ENCODE assay signal across 6 cellular contexts in the genomic region with DNA sequence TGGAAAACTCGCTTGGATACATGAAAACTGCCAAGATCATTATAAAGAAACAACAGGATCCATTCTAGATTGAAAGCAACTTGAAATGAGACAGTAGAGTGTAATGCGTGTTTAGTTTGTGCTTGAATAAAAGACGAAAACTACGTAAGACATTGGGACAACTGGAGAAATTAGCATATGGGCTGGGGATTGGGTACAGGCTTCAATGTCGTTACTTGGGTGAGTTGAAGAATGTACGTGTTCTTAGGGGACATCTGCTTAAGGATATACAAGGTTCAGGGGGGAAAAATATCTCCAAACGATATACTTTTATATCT. TPM values are rescaled to one million over a fixed set of nuclear protein-coding genes. Genes with fewer than 3 reads are reported as not detected.
A peak's percentile ranks its signal among the peaks of the same experiment; 100 is the strongest.
DNase-seq lines count a peak whose midpoint lies in the region; ATAC-seq lines count a peak whose summit lies in the region.

No MANE protein-coding gene starts in this region.

- peaks cover 74% of the 10 kb centered on the region for H3K36me3 Mint-ChIP-seq in activated naive CD8-positive, alpha-beta T cell treated with anti-CD3 and anti-CD28 coated beads, Interleukin-2, amount 10 ng/mL, durations not matched to agents 7 days and 5 days

- H3K4me1 Mint-ChIP-seq in activated naive CD8-positive, alpha-beta T cell treated with anti-CD3 and anti-CD28 coated beads, Interleukin-2, amount 10 ng/mL, durations not matched to agents 7 days and 5 days = peaks cover 30% of the 10 kb centered on the region

- no peaks in the 10 kb centered on the region for H3K9me3 ChIP-seq in mucosa of stomach (ENCODE audit: control insufficient read depth, low read length)

- H3K4me1 ChIP-seq in mucosa of stomach (ENCODE audit: control insufficient read depth, insufficient read depth, low read length) = peaks cover 4% of the 10 kb centered on the region

- H3K9me3 Mint-ChIP-seq in activated naive CD8-positive, alpha-beta T cell treated with anti-CD3 and anti-CD28 coated beads, Interleukin-2, amount 10 ng/mL, durations not matched to agents 7 days and 5 days = peaks cover 7% of the 10 kb centered on the region

- no peaks in the 10 kb centered on the region for H3K27me3 ChIP-seq in mucosa of stomach (ENCODE audit: control insufficient read depth, insufficient read depth, low read length)

- H3K4me3 ChIP-seq in mucosa of stomach (ENCODE audit: low read length) = peak overlapping the region; percentile 94

- POLR2A ChIA-PET in activated naive CD8-positive, alpha-beta T cell treated with anti-CD3 and anti-CD28 coated beads, Interleukin-2, amount 10 ng/mL, durations not matched to agents 7 days and 5 days (lab: Charles Lee) = interaction anchor here (0.6 to 1.5 kb wide), 7 partner anchors 16 to 135 kb away, joined by 3 to 7 read pairs (median 3); partner anchors contain the start of genes ZNF132, ZNF274 and ZSCAN22

- peak; percentile 1 for ATAC-seq in GM21381 (IDR thresholded peaks at IDR 0.05; ENCODE audit: unreplicated experiment)
- ATAC-seq in activated naive CD8-positive, alpha-beta T cell treated with anti-CD3 and anti-CD28 coated beads, Interleukin-2, amount 10 ng/mL, durations not matched to agents 7 days and 5 days (ENCODE audit: low read depth) = no peak

- peak overlapping the region; percentile 92 for H3K4me3 Mint-ChIP-seq in activated naive CD8-positive, alpha-beta T cell treated with anti-CD3 and anti-CD28 coated beads, Interleukin-2, amount 10 ng/mL, durations not matched to agents 7 days and 5 days

- DNase-seq in activated naive CD8-positive, alpha-beta T cell treated with anti-CD3 and anti-CD28 coated beads, Interleukin-2, amount 10 ng/mL, durations not matched to agents 7 days and 5 days = no peak
- no peak for DNase-seq in NCI-H2107 treated with DMSO at 0.1 percent for 48 hours (lab: John Stamatoyannopoulos, UW; ENCODE audit: unreplicated experiment)
- no peak for DNase-seq in NK-92 (lab: John Stamatoyannopoulos, UW; ENCODE audit: unreplicated experiment)
- no peak for DNase-seq in OCI-M2 (lab: John Stamatoyannopoulos, UW; ENCODE audit: unreplicated experiment)

- peak overlapping the region; percentile 97 for H3K27ac Mint-ChIP-seq in activated naive CD8-positive, alpha-beta T cell treated with anti-CD3 and anti-CD28 coated beads, Interleukin-2, amount 10 ng/mL, durations not matched to agents 7 days and 5 days

- no peaks in the 10 kb centered on the region for H3K36me3 ChIP-seq in mucosa of stomach (ENCODE audit: control insufficient read depth, insufficient read depth, low read length)

- H3K27me3 Mint-ChIP-seq in activated naive CD8-positive, alpha-beta T cell treated with anti-CD3 and anti-CD28 coated beads, Interleukin-2, amount 10 ng/mL, durations not matched to agents 7 days and 5 days = no peaks in the 10 kb centered on the region

- H3K9ac ChIP-seq in mucosa of stomach (ENCODE audit: low read length) = peak overlapping the region; percentile 83

RNA-seq across cellular contexts. Expression of gene ERVK3-1, which starts 0.5 kb away (rescaled TPM):
- 10 to 100 TPM; 74.5 to 76.3 TPM for total RNA-seq in activated naive CD8-positive, alpha-beta T cell treated with anti-CD3 and anti-CD28 coated beads, Interleukin-2, amount 10 ng/mL, durations not matched to agents 7 days and 5 days

RNA-seq across cellular contexts. Expression of gene ZSCAN22, which starts 22.1 kb away (rescaled TPM):
- total RNA-seq in activated naive CD8-positive, alpha-beta T cell treated with anti-CD3 and anti-CD28 coated beads, Interleukin-2, amount 10 ng/mL, durations not matched to agents 7 days and 5 days = 1 to 10 TPM; 6.3 TPM

RNA-seq across cellular contexts. Expression of gene ZNF8, which starts 26.0 kb away (rescaled TPM):
- total RNA-seq in activated naive CD8-positive, alpha-beta T cell treated with anti-CD3 and anti-CD28 coated beads, Interleukin-2, amount 10 ng/mL, durations not matched to agents 7 days and 5 days = 1 to 10 TPM; 8.6 to 8.9 TPM

RNA-seq across cellular contexts. Expression of gene A1BG, which starts 48.6 kb away (rescaled TPM):
- 10 to 100 TPM; 21.0 to 22.8 TPM for total RNA-seq in activated naive CD8-positive, alpha-beta T cell treated with anti-CD3 and anti-CD28 coated beads, Interleukin-2, amount 10 ng/mL, durations not matched to agents 7 days and 5 days

RNA-seq across cellular contexts. Expression of gene ZNF497, which starts 57.8 kb away (rescaled TPM):
- 1 to 10 TPM; 1.7 to 2.1 TPM for total RNA-seq in activated naive CD8-positive, alpha-beta T cell treated with anti-CD3 and anti-CD28 coated beads, Interleukin-2, amount 10 ng/mL, durations not matched to agents 7 days and 5 days
